Comparison of ENCODE assay signal across 8 cellular contexts in genomic region chr20:50690979-50691584, GRCh38. TPM values are rescaled to one million over a fixed set of nuclear protein-coding genes. Genes with fewer than 3 reads are reported as not detected.
A peak's percentile ranks its signal among the peaks of the same experiment; 100 is the strongest.
DNase-seq lines count a peak whose midpoint lies in the region; ATAC-seq and TF ChIP-seq lines count a peak whose summit lies in the region.

Gene RIPOR3, minus strand, starts transcription at chr20:50691542. Its CDS starts 414 bp downstream, at chr20:50691128.

- H4K91ac ChIP-seq in IMR-90 (ENCODE audit: insufficient read depth, low read depth, low read length), result peak within 1 kb of the TSS; percentile 73

- peak within 1 kb of the TSS; percentile 75 for H3K4me2 ChIP-seq in IMR-90 (ENCODE audit: low read depth, low read length)

- peak within 1 kb of the TSS; percentile 90 for H3K18ac ChIP-seq in IMR-90 (ENCODE audit: low read depth, low read length)

- peaks cover 7% of the 10 kb centered on the region for H3K9me1 ChIP-seq in IMR-90 (ENCODE audit: insufficient read depth, low read length)

- H3K9ac ChIP-seq in IMR-90 (ENCODE audit: low read depth, low read length), result peak within 1 kb of the TSS; percentile 55

- peak within 1 kb of the TSS; percentile 93 for H2BK120ac ChIP-seq in IMR-90 (ENCODE audit: low read depth, low read length)

- no peak within 1 kb of the TSS for H2BK5ac ChIP-seq in IMR-90 (ENCODE audit: low read depth, low read length, poor library complexity, severe bottlenecking)

- BruUV-seq in IMR-90 (replicated peaks; lab: Mats Ljungman, UMichigan), result no TSS peak

- peak within 1 kb of the TSS; percentile 92 for H3K4ac ChIP-seq in IMR-90 (ENCODE audit: low read depth, low read length)

- H4K8ac ChIP-seq in IMR-90 (ENCODE audit: low read depth in 2 of 2, low read length in 2 of 2), result peak within 1 kb of the TSS; percentile 70 to 93; a peak in 3 of 4 replicates

- H2AK9ac ChIP-seq in IMR-90 (replicated peaks; ENCODE audit: low read depth, low read length, poor library complexity), result peak within 1 kb of the TSS; percentile 84

- peak within 1 kb of the TSS; percentile 92 for H2AFZ ChIP-seq in IMR-90 (replicated peaks; ENCODE audit: low read length, poor library complexity)

- H3K27ac ChIP-seq in IMR-90 (ENCODE audit: insufficient read depth, low read length), result peak within 1 kb of the TSS; percentile 54
- peak within 1 kb of the TSS in 6 of 8 donors; percentile 51 to 72 (median 68) for H3K27ac ChIP-seq in spleen

- TF ChIP-seq POLR2A in IMR-90 (IDR thresholded peaks at IDR 0.05; ENCODE audit: low read depth, low read length) (no peak), spleen (IDR thresholded peaks at IDR 0.05) (no peak)

- 26% methylated on average over 21 of the region's 32 CpGs; no CpG with 5 or more reads in 1 of the 2 experiments for WGBS in IMR-90 (ENCODE audit: extremely low coverage in 2 of 2, insufficient read length in 1 of 2), 2 experiments
- WGBS in spleen, 5 donors, result 0 to 4% (median 3%) methylated on average over 22 to 32 of the region's 32 CpGs

- H2AK5ac ChIP-seq in IMR-90 (ENCODE audit: low read depth, low read length), result peak within 1 kb of the TSS; percentile 96

- dilution Hi-C loops in IMR-90 (cut with HindIII; ENCODE audit: low sequenced_read_pairs, unreplicated experiment), result no loop called here

- POLR2A ChIA-PET in IMR-90 (lab: Charles Lee; ENCODE audit: unreplicated experiment), result interaction anchor here (0.5 kb wide), 1 partner anchor 10 kb away, joined by 7 read pairs; no protein-coding TSS in a partner anchor

- no peaks in the 10 kb centered on the region for H3K9me3 ChIP-seq in IMR-90 (ENCODE audit: control insufficient read depth, insufficient read depth, low read length)
- H3K9me3 ChIP-seq in spleen, result no peaks in the 10 kb centered on the region

- H3K4me3 ChIP-seq in IMR-90 (ENCODE audit: insufficient read depth, low read depth, low read length) (peak within 1 kb of the TSS; percentile 20), astrocyte of the spinal cord (ENCODE audit: low read depth, low read length) (peak within 1 kb of the TSS; percentile 25), spleen (peak within 1 kb of the TSS; percentile 18 to 63 (median 35))

- DNase-seq in IMR-90 (no peak), astrocyte of the spinal cord (ENCODE audit: low read depth, low spot score) (peak; percentile 16), iris pigment epithelial cell (ENCODE audit: low read depth) (peak; percentile 18), spleen (no peak), occipital lobe (lab: John Stamatoyannopoulos, UW) (no peak)
- DNase-seq in activated effector memory CD4-positive, alpha-beta T cell treated with anti-CD3 and anti-CD28 coated beads, Interleukin-2, amount 50 U/mL, for 16 hours, result no peak

- in situ Hi-C loops in IMR-90 (cut with MboI; ENCODE audit: low sequenced_read_pairs), result no loop called here
- in situ Hi-C loops in astrocyte of the spinal cord (cut with HindIII; ENCODE audit: low sequenced_read_pairs), result no loop called here

- peak within 1 kb of the TSS; percentile 54 for H4K5ac ChIP-seq in IMR-90 (ENCODE audit: low read depth, low read length)

- H3K23ac ChIP-seq in IMR-90 (ENCODE audit: low read depth, low read length), result peak within 1 kb of the TSS; percentile 74

- H2BK20ac ChIP-seq in IMR-90 (ENCODE audit: low read depth, low read length), result peak within 1 kb of the TSS; percentile 67

- CTCF ChIA-PET in IMR-90 (lab: Yijun Ruan, JAX), result interaction anchor here (0.6 to 1.1 kb wide), 3 partner anchors 22 to 526 kb away, joined by 3 to 5 read pairs (median 4); no protein-coding TSS in a partner anchor

- TF ChIP-seq CTCF in IMR-90 (conservative IDR thresholded peaks at IDR 0.05; ENCODE audit: low read depth, low read length) (no peak), astrocyte of the spinal cord (IDR thresholded peaks at IDR 0.05; ENCODE audit: low read depth, low read length) (no peak), spleen (IDR thresholded peaks at IDR 0.05 in 8 of 11, conservative IDR thresholded peaks at IDR 0.05 in 3 of 11) (no peak)

- H3K27me3 ChIP-seq in IMR-90 (ENCODE audit: control insufficient read depth, insufficient read depth, low read length), result no peaks in the 10 kb centered on the region
- H3K27me3 ChIP-seq in spleen (replicated peaks in 1 of 7), result peaks cover 0 to 60% (median 19%) of the 10 kb centered on the region in 7 donors

- H3K14ac ChIP-seq in IMR-90 (replicated peaks; ENCODE audit: low read depth, low read length), result peak within 1 kb of the TSS; percentile 90

- ATAC-seq in IMR-90 (ENCODE audit: low read depth) (peak; percentile 57), HG03469 (IDR thresholded peaks at IDR 0.05; ENCODE audit: unreplicated experiment) (no peak), GM21786 (IDR thresholded peaks at IDR 0.05; ENCODE audit: unreplicated experiment) (no peak)

- no peaks in the 10 kb centered on the region for H3K36me3 ChIP-seq in IMR-90 (ENCODE audit: control insufficient read depth, insufficient read depth, low read length)
- H3K36me3 ChIP-seq in spleen, result no peaks in the 10 kb centered on the region

- H3K4me1 ChIP-seq in IMR-90 (ENCODE audit: control insufficient read depth, insufficient read depth, low read length), result peaks cover 25% of the 10 kb centered on the region
- H3K4me1 ChIP-seq in spleen, result peaks cover 11 to 38% (median 26%) of the 10 kb centered on the region in 6 donors

- peak within 1 kb of the TSS; percentile 64; the same call in 1 of the 2 replicates for H3K56ac ChIP-seq in IMR-90 (ENCODE audit: extremely low read depth, insufficient read depth, low read length)

- no peak for TF ChIP-seq RAD21 in IMR-90 (IDR thresholded peaks at IDR 0.05; ENCODE audit: low read length)

- H4K20me1 ChIP-seq in IMR-90 (ENCODE audit: insufficient read depth, low read length), result no peaks in the 10 kb centered on the region

- intact Hi-C loops in IMR-90 (cut with micrococcal nuclease) (loop anchor here (2.0 kb wide), 1 partner anchor 40 kb away; the partner anchor contains the start of gene PARD6B), spleen (cut with DNase I; ENCODE audit: low total_unique reads) (no loop called here)

- H3K79me1 ChIP-seq in IMR-90 (ENCODE audit: low read depth in 1 of 2, low read length in 2 of 2), result peaks cover 0 to 10% of the 10 kb centered on the region in 2 experiments; a peak in 1 of 4 replicates

- H2BK15ac ChIP-seq in IMR-90 (ENCODE audit: low read depth, low read length), result peak within 1 kb of the TSS; percentile 89; the same call in 2 of the 3 replicates

TF ChIP-seq in IMR-90, 13 proteins besides CTCF, POLR2A, EP300 and RAD21:
- TF ChIP-seq RCOR1 (IDR thresholded peaks at IDR 0.05; ENCODE audit: insufficient replicate concordance, low read length) (no peak), FOS (IDR thresholded peaks at IDR 0.05; ENCODE audit: low read depth, low read length) (no peak), RFX5 (IDR thresholded peaks at IDR 0.05; ENCODE audit: low read depth, low read length) (no peak), CHD1 (IDR thresholded peaks at IDR 0.05; ENCODE audit: low read depth, low read length) (no peak), MAFK (IDR thresholded peaks at IDR 0.05; ENCODE audit: low read depth, low read length) (no peak), BHLHE40 (IDR thresholded peaks at IDR 0.05; ENCODE audit: low read depth, low read length) (no peak), CEBPB (IDR thresholded peaks at IDR 0.05; ENCODE audit: low read depth, low read length) (no peak), NFE2L2 (IDR thresholded peaks at IDR 0.05; ENCODE audit: low read depth, low read length) (no peak), MAZ (IDR thresholded peaks at IDR 0.05; ENCODE audit: borderline replicate concordance, low read depth, low read length) (no peak), USF2 (IDR thresholded peaks at IDR 0.05; ENCODE audit: low read depth, low read length) (no peak), ELK1 (IDR thresholded peaks at IDR 0.05; ENCODE audit: borderline replicate concordance, low read depth, low read length) (no peak), MXI1 (IDR thresholded peaks at IDR 0.05; ENCODE audit: borderline replicate concordance, low read depth, low read length) (no peak), SMC3 (IDR thresholded peaks at IDR 0.05; ENCODE audit: low read depth, low read length) (no peak)

RNA-seq across cellular contexts. Expression of gene RIPOR3, which starts in this region (rescaled TPM):
- total RNA-seq in IMR-90 (2012; rRNA removed) (0.28 and 0.54 TPM in 2 replicates), spleen (10 to 100 TPM in 6 of 7 donors, 1 to 10 TPM in 1; 6.0 to 22.8 (median 13.5) TPM), occipital lobe (1.7 TPM)
- polyA plus RNA-seq in IMR-90 (2012; rRNA removed) (1.7 TPM in 2 replicates), spleen (10 to 100 TPM in 1 of 3 donors, 1 to 10 TPM in 2; 6.1 to 13.4 (median 6.8) TPM)
- polyA plus RNA-seq in IMR-90 (2012; cell fraction: cytosol; rRNA removed), result 0.28 and 0.71 TPM in 2 replicates
- 11.7 and 15.4 TPM in 2 replicates for polyA plus RNA-seq in IMR-90 (2012; cell fraction: nucleus; rRNA removed; ENCODE audit: low replicate concordance)

Comparison
In these comparisons a context has a peak if more than half of its experiments do, and no peak if none do; other contexts are left out.
1. DNase-seq: peak in astrocyte of the spinal cord (single experiment) and iris pigment epithelial cell (single experiment); none in IMR-90 (single experiment), spleen (single experiment), activated effector memory CD4-positive, alpha-beta T cell treated with anti-CD3 and anti-CD28 coated beads, Interleukin-2, amount 50 U/mL, for 16 hours (single experiment) and occipital lobe (single experiment).
2. Peak in every context shown above with its lines, with median percentiles within 50 percentile points of each other: H3K4me3 ChIP-seq.